8 cellular contexts compared by ENCODE assay signal in genomic region chr16:70476272-70477020, GRCh38. TPM values are rescaled to one million over a fixed set of nuclear protein-coding genes. Genes with fewer than 3 reads are reported as not detected.
DNase-seq lines count a peak whose midpoint lies in the region; ATAC-seq and TF ChIP-seq lines count a peak whose summit lies in the region.

No MANE protein-coding gene starts in this region.

- 90 to 92% methylated on average over 5 to 12 of the region's 13 CpGs for WGBS in thyroid gland, 2 donors

- H3K4me1 Mint-ChIP-seq in activated CD4-positive, alpha-beta T cell treated with anti-CD3 and anti-CD28 coated beads, Interleukin-2, amount 10 ng/mL, durations not matched to agents 7 days and 5 days, result peaks cover 21% of the 10 kb centered on the region
- peaks cover 30% of the 10 kb centered on the region for H3K4me1 Mint-ChIP-seq in stimulated activated effector memory CD8-positive, alpha-beta T cell treated with anti-CD3 and anti-CD28 coated beads, Interleukin-12 subunit alpha, Interleukin-12 subunit beta, amount 100 ng/mL, for 72 hours

- DNase-seq in GM04504 (ENCODE audit: low read depth) (peak; percentile 47), foreskin keratinocyte (peak; percentile 50 to 69), thyroid gland (no peak), HuH-7 (ENCODE audit: low spot score) (no peak)
- DNase-seq in activated CD4-positive, alpha-beta T cell treated with anti-CD3 and anti-CD28 coated beads, Interleukin-2, amount 10 ng/mL, durations not matched to agents 7 days and 5 days, result peak; percentile 24
- peak; percentile 23 to 78 for DNase-seq in stimulated activated effector memory CD8-positive, alpha-beta T cell treated with anti-CD3 and anti-CD28 coated beads, Interleukin-12 subunit alpha, Interleukin-12 subunit beta, amount 100 ng/mL, for 72 hours (ENCODE audit: low spot score in 2 of 2)

- no peaks in the 10 kb centered on the region for H3K27me3 ChIP-seq in foreskin keratinocyte
- no peaks in the 10 kb centered on the region for H3K27me3 ChIP-seq in thyroid gland

- no peaks in the 10 kb centered on the region for H3K9me3 ChIP-seq in thyroid gland

- ATAC-seq in GM19467 (IDR thresholded peaks at IDR 0.05; ENCODE audit: unreplicated experiment) (peak; percentile 87), HG03460 (IDR thresholded peaks at IDR 0.05; ENCODE audit: unreplicated experiment) (peak; percentile 88), foreskin keratinocyte (peak; percentile 68)
- peak; percentile 95 for ATAC-seq in stimulated activated effector memory CD8-positive, alpha-beta T cell treated with anti-CD3 and anti-CD28 coated beads, Interleukin-12 subunit alpha, Interleukin-12 subunit beta, amount 100 ng/mL, for 72 hours

- no peak for TF ChIP-seq CTCF in foreskin keratinocyte (conservative IDR thresholded peaks at IDR 0.05)
- no peak for TF ChIP-seq CTCF in thyroid gland (IDR thresholded peaks at IDR 0.05)

- no peaks in the 10 kb centered on the region for H3K9me3 Mint-ChIP-seq in activated CD4-positive, alpha-beta T cell treated with anti-CD3 and anti-CD28 coated beads, Interleukin-2, amount 10 ng/mL, durations not matched to agents 7 days and 5 days
- no peaks in the 10 kb centered on the region for H3K9me3 Mint-ChIP-seq in stimulated activated effector memory CD8-positive, alpha-beta T cell treated with anti-CD3 and anti-CD28 coated beads, Interleukin-12 subunit alpha, Interleukin-12 subunit beta, amount 100 ng/mL, for 72 hours

- H3K4me1 ChIP-seq in foreskin keratinocyte, result peaks cover 20% of the 10 kb centered on the region
- no peaks in the 10 kb centered on the region for H3K4me1 ChIP-seq in thyroid gland

- no peak for TF ChIP-seq POLR2A in thyroid gland (IDR thresholded peaks at IDR 0.05)

- H3K27ac ChIP-seq in foreskin keratinocyte (no peak overlapping the region), thyroid gland (no peak overlapping the region)

- peak overlapping the region; percentile 84 for H3K27ac Mint-ChIP-seq in activated CD4-positive, alpha-beta T cell treated with anti-CD3 and anti-CD28 coated beads, Interleukin-2, amount 10 ng/mL, durations not matched to agents 7 days and 5 days
- H3K27ac Mint-ChIP-seq in stimulated activated effector memory CD8-positive, alpha-beta T cell treated with anti-CD3 and anti-CD28 coated beads, Interleukin-12 subunit alpha, Interleukin-12 subunit beta, amount 100 ng/mL, for 72 hours, result peak overlapping the region; percentile 92

- H3K27me3 Mint-ChIP-seq in activated CD4-positive, alpha-beta T cell treated with anti-CD3 and anti-CD28 coated beads, Interleukin-2, amount 10 ng/mL, durations not matched to agents 7 days and 5 days, result no peaks in the 10 kb centered on the region

- H3K36me3 Mint-ChIP-seq in activated CD4-positive, alpha-beta T cell treated with anti-CD3 and anti-CD28 coated beads, Interleukin-2, amount 10 ng/mL, durations not matched to agents 7 days and 5 days (ENCODE audit: low read depth), result peaks cover 2% of the 10 kb centered on the region
- H3K36me3 Mint-ChIP-seq in stimulated activated effector memory CD8-positive, alpha-beta T cell treated with anti-CD3 and anti-CD28 coated beads, Interleukin-12 subunit alpha, Interleukin-12 subunit beta, amount 100 ng/mL, for 72 hours, result peaks cover 16% of the 10 kb centered on the region

- CTCF ChIA-PET in activated CD4-positive, alpha-beta T cell treated with anti-CD3 and anti-CD28 coated beads, Interleukin-2, amount 10 ng/mL, durations not matched to agents 7 days and 5 days (lab: Charles Lee), result interaction anchor here (2.7 kb wide), 2 partner anchors 17 to 82 kb away, joined by 7 to 8 read pairs; no protein-coding TSS in a partner anchor

- H3K4me3 ChIP-seq in thyroid gland (replicated peaks in 1 of 3), result no peak overlapping the region

- POLR2A ChIA-PET in activated CD4-positive, alpha-beta T cell treated with anti-CD3 and anti-CD28 coated beads, Interleukin-2, amount 10 ng/mL, durations not matched to agents 7 days and 5 days (lab: Charles Lee), result interaction anchor here (0.6 to 1.0 kb wide), 2 partner anchors 49 to 113 kb away, joined by 3 read pairs; no protein-coding TSS in a partner anchor

- no peak overlapping the region for H3K4me3 Mint-ChIP-seq in activated CD4-positive, alpha-beta T cell treated with anti-CD3 and anti-CD28 coated beads, Interleukin-2, amount 10 ng/mL, durations not matched to agents 7 days and 5 days
- H3K4me3 Mint-ChIP-seq in stimulated activated effector memory CD8-positive, alpha-beta T cell treated with anti-CD3 and anti-CD28 coated beads, Interleukin-12 subunit alpha, Interleukin-12 subunit beta, amount 100 ng/mL, for 72 hours, result peak overlapping the region; percentile 43

- peaks cover 24 to 32% of the 10 kb centered on the region in 2 donors for H3K36me3 ChIP-seq in thyroid gland

- intact Hi-C loops in thyroid gland (cut with DNase I), result no loop called here

RNA-seq across cellular contexts. Expression of gene FCSK, which starts 22.1 kb away (rescaled TPM):
- total RNA-seq in activated CD4-positive, alpha-beta T cell treated with anti-CD3 and anti-CD28 coated beads, Interleukin-2, amount 10 ng/mL, durations not matched to agents 7 days and 5 days, result 10 to 100 TPM; 16.8 to 18.8 TPM
- total RNA-seq in foreskin keratinocyte (7.6 and 8.4 TPM in 2 replicates), thyroid gland (10 to 100 TPM; 20.3 to 40.2 (median 24.5) TPM)
- polyA plus RNA-seq in foreskin keratinocyte, result 5.7 and 6.2 TPM in 2 replicates

RNA-seq across cellular contexts. Expression of gene ST3GAL2, which starts 37.5 kb away (rescaled TPM):
- total RNA-seq in activated CD4-positive, alpha-beta T cell treated with anti-CD3 and anti-CD28 coated beads, Interleukin-2, amount 10 ng/mL, durations not matched to agents 7 days and 5 days, result 10 to 100 TPM; 24.5 to 25.6 TPM
- 12.3 and 12.5 TPM in 2 replicates for total RNA-seq in foreskin keratinocyte
- polyA plus RNA-seq in foreskin keratinocyte, result 6.7 and 6.9 TPM in 2 replicates
- total RNA-seq in thyroid gland, result 10 to 100 TPM; 11.2 to 17.4 (median 11.8) TPM

RNA-seq across cellular contexts. Expression of gene COG4, which starts 46.9 kb away (rescaled TPM):
- 10 to 100 TPM; 59.8 to 70.8 TPM for total RNA-seq in activated CD4-positive, alpha-beta T cell treated with anti-CD3 and anti-CD28 coated beads, Interleukin-2, amount 10 ng/mL, durations not matched to agents 7 days and 5 days
- total RNA-seq in foreskin keratinocyte (42.7 and 53.0 TPM in 2 replicates), thyroid gland (10 to 100 TPM; 39.6 to 88.4 (median 66.7) TPM)
- polyA plus RNA-seq in foreskin keratinocyte, result 31.2 and 39.1 TPM in 2 replicates

RNA-seq across cellular contexts. Expression of gene SF3B3, which starts 47.2 kb away (rescaled TPM):
- 100 to 1,000 TPM; 369 to 376 TPM for total RNA-seq in activated CD4-positive, alpha-beta T cell treated with anti-CD3 and anti-CD28 coated beads, Interleukin-2, amount 10 ng/mL, durations not matched to agents 7 days and 5 days
- total RNA-seq in foreskin keratinocyte (179 and 180 TPM in 2 replicates), thyroid gland (100 to 1,000 TPM in 2 of 4 donors, 10 to 100 TPM in 2; 74.2 to 142 (median 112) TPM)
- 155 and 199 TPM in 2 replicates for polyA plus RNA-seq in foreskin keratinocyte

Comparison
In these comparisons a context has a peak if more than half of its experiments do, and no peak if none do; other contexts are left out.
1. DNase-seq: peak in GM04504 (single experiment), activated CD4-positive, alpha-beta T cell treated with anti-CD3 and anti-CD28 coated beads, Interleukin-2, amount 10 ng/mL, durations not matched to agents 7 days and 5 days (single experiment), foreskin keratinocyte (2 of 2) and stimulated activated effector memory CD8-positive, alpha-beta T cell treated with anti-CD3 and anti-CD28 coated beads, Interleukin-12 subunit alpha, Interleukin-12 subunit beta, amount 100 ng/mL, for 72 hours (2 of 2); none in thyroid gland (0 of 2) and HuH-7 (single experiment).
2. Peak in every context shown above with its lines, with median percentiles within 50 percentile points of each other: ATAC-seq.